Comparison of ENCODE assay signal across 8 cellular contexts in the genomic region with DNA sequence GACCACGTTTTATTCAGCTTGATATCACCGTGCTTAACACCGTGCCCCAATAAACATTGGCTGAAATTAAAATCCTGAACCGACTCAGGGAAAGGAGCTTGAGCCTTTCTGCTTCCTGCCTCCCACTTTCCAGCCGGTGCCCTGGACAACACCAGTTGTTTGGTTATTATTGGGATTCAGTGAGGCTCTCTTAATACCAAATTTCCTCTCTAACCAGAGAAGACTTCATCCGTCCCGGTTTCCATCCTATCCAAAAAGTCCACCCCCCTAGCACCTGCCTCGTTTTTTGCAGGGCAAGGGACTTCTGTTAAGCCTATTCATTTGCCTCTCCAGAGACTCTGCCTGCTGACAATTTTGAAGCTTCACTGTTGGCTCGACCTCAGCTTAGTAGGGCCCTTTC. TPM values are rescaled to one million over a fixed set of nuclear protein-coding genes. Genes with fewer than 3 reads are reported as not detected.
DNase-seq lines count a peak whose midpoint lies in the region; FAIRE-seq and TF ChIP-seq lines count a peak whose summit lies in the region.

No MANE protein-coding gene starts in this region.

- CTCF ChIA-PET in activated naive CD4-positive, alpha-beta T cell treated with anti-CD3 and anti-CD28 coated beads for 36 hours (lab: Charles Lee) = interaction anchor here (0.6 to 3.2 kb wide), 10 partner anchors 9 to 1276 kb away, joined by 3 to 11 read pairs (median 4); no protein-coding TSS in a partner anchor

- no peak for DNase-seq in activated naive CD4-positive, alpha-beta T cell treated with anti-CD3 and anti-CD28 coated beads for 36 hours
- no peak for DNase-seq in activated naive CD4-positive, alpha-beta T cell treated with anti-CD3 and anti-CD28 coated beads, Interleukin-2, amount 50 U/mL, for 16 hours
- DNase-seq in activated T-helper 2 cell treated with anti-CD3 and anti-CD28 coated beads, Interferon-gamma antibody, Interleukin-2, Interleukin-4, amounts not matched to agents 10 μg/mL and 5 μg/mL and 100 μg/mL, durations not matched to agents 14 hours and 24 hours and 36 hours (ENCODE audit: low spot score) = no peak
- peak; percentile 38 for DNase-seq in kidney
- DNase-seq in type B pancreatic cell (ENCODE audit: extremely low spot score, unreplicated experiment) = no peak
- DNase-seq in activated effector memory CD4-positive, alpha-beta T cell treated with Interleukin-2 at 50 U/mL for 16 hours = no peak
- no peak for DNase-seq in NCI-H226
- no peak for DNase-seq in KG1 (lab: John Stamatoyannopoulos, UW)

- H3K4me3 Mint-ChIP-seq in activated naive CD4-positive, alpha-beta T cell treated with anti-CD3 and anti-CD28 coated beads for 36 hours = peak overlapping the region; percentile 42
- peak overlapping the region; percentile 76 for H3K4me3 Mint-ChIP-seq in activated T-helper 2 cell treated with anti-CD3 and anti-CD28 coated beads, Interferon-gamma antibody, Interleukin-2, Interleukin-4, amounts not matched to agents 10 μg/mL and 5 μg/mL and 100 μg/mL, durations not matched to agents 14 hours and 24 hours and 36 hours (ENCODE audit: low read depth)
- H3K4me3 Mint-ChIP-seq in type B pancreatic cell = peak overlapping the region; percentile 86

- TF ChIP-seq CTCF in kidney (IDR thresholded peaks at IDR 0.05; ENCODE audit: borderline replicate concordance, extremely low read depth, insufficient read depth) (no peak), type B pancreatic cell (conservative IDR thresholded peaks at IDR 0.05) (no peak)

- H3K36me3 ChIP-seq in kidney (ENCODE audit: control insufficient read depth in 1 of 2, insufficient read depth in 2 of 2, low read length in 2 of 2) = no peaks in the 10 kb centered on the region

- H3K4me1 Mint-ChIP-seq in activated naive CD4-positive, alpha-beta T cell treated with anti-CD3 and anti-CD28 coated beads for 36 hours (ENCODE audit: low read depth) = peaks cover 14% of the 10 kb centered on the region
- H3K4me1 Mint-ChIP-seq in activated T-helper 2 cell treated with anti-CD3 and anti-CD28 coated beads, Interferon-gamma antibody, Interleukin-2, Interleukin-4, amounts not matched to agents 10 μg/mL and 5 μg/mL and 100 μg/mL, durations not matched to agents 14 hours and 24 hours and 36 hours (ENCODE audit: low read depth) = peaks cover 11% of the 10 kb centered on the region
- H3K4me1 Mint-ChIP-seq in type B pancreatic cell (ENCODE audit: unreplicated experiment) = peaks cover 24% of the 10 kb centered on the region

- no peak overlapping the region for H3K27ac Mint-ChIP-seq in activated naive CD4-positive, alpha-beta T cell treated with anti-CD3 and anti-CD28 coated beads for 36 hours
- H3K27ac Mint-ChIP-seq in activated T-helper 2 cell treated with anti-CD3 and anti-CD28 coated beads, Interferon-gamma antibody, Interleukin-2, Interleukin-4, amounts not matched to agents 10 μg/mL and 5 μg/mL and 100 μg/mL, durations not matched to agents 14 hours and 24 hours and 36 hours = no peak overlapping the region
- H3K27ac Mint-ChIP-seq in type B pancreatic cell = peak overlapping the region; percentile 63

- no peaks in the 10 kb centered on the region for H3K9me3 ChIP-seq in kidney (ENCODE audit: control insufficient read depth in 1 of 2, low read length in 2 of 2)

- H3K9me3 Mint-ChIP-seq in activated naive CD4-positive, alpha-beta T cell treated with anti-CD3 and anti-CD28 coated beads for 36 hours = no peaks in the 10 kb centered on the region
- H3K9me3 Mint-ChIP-seq in activated T-helper 2 cell treated with anti-CD3 and anti-CD28 coated beads, Interferon-gamma antibody, Interleukin-2, Interleukin-4, amounts not matched to agents 10 μg/mL and 5 μg/mL and 100 μg/mL, durations not matched to agents 14 hours and 24 hours and 36 hours = no peaks in the 10 kb centered on the region
- H3K9me3 Mint-ChIP-seq in type B pancreatic cell = no peaks in the 10 kb centered on the region

- no peaks in the 10 kb centered on the region for H3K36me3 Mint-ChIP-seq in activated naive CD4-positive, alpha-beta T cell treated with anti-CD3 and anti-CD28 coated beads for 36 hours (ENCODE audit: low read depth)
- no peaks in the 10 kb centered on the region for H3K36me3 Mint-ChIP-seq in activated T-helper 2 cell treated with anti-CD3 and anti-CD28 coated beads, Interferon-gamma antibody, Interleukin-2, Interleukin-4, amounts not matched to agents 10 μg/mL and 5 μg/mL and 100 μg/mL, durations not matched to agents 14 hours and 24 hours and 36 hours (ENCODE audit: low read depth)
- H3K36me3 Mint-ChIP-seq in type B pancreatic cell = no peaks in the 10 kb centered on the region

- H3K27me3 Mint-ChIP-seq in activated naive CD4-positive, alpha-beta T cell treated with anti-CD3 and anti-CD28 coated beads for 36 hours (ENCODE audit: low read depth) = peaks cover 74% of the 10 kb centered on the region
- H3K27me3 Mint-ChIP-seq in activated T-helper 2 cell treated with anti-CD3 and anti-CD28 coated beads, Interferon-gamma antibody, Interleukin-2, Interleukin-4, amounts not matched to agents 10 μg/mL and 5 μg/mL and 100 μg/mL, durations not matched to agents 14 hours and 24 hours and 36 hours (ENCODE audit: low read depth) = peaks cover 72% of the 10 kb centered on the region
- H3K27me3 Mint-ChIP-seq in type B pancreatic cell = peaks cover 44% of the 10 kb centered on the region

- FAIRE-seq in kidney (lab: Jason Lieb, UNC) = no peak

- H3K9ac ChIP-seq in kidney (ENCODE audit: low read length in 2 of 2) = no peak overlapping the region

- peaks cover 0 to 3% of the 10 kb centered on the region in 2 donors for H3K4me1 ChIP-seq in kidney (ENCODE audit: control insufficient read depth in 1 of 2, insufficient read depth in 1 of 2, low read depth in 1 of 2, low read length in 2 of 2)

- H3K27ac ChIP-seq in kidney (ENCODE audit: low read depth in 2 of 2, low read length in 2 of 2) = no peak overlapping the region

- intact Hi-C loops in activated naive CD4-positive, alpha-beta T cell treated with anti-CD3 and anti-CD28 coated beads for 36 hours (cut with micrococcal nuclease) = loop anchor here (1.0 to 5.0 kb wide), 2 partner anchors 72 to 334 kb away; partner anchors contain the start of gene METTL14
- intact Hi-C loops in activated T-helper 2 cell treated with anti-CD3 and anti-CD28 coated beads, Interferon-gamma antibody, Interleukin-2, Interleukin-4, amounts not matched to agents 10 μg/mL and 5 μg/mL and 100 μg/mL, durations not matched to agents 14 hours and 24 hours and 36 hours (cut with micrococcal nuclease) = loop anchor here (2.0 kb wide), 1 partner anchor 75 kb away; no protein-coding TSS in a partner anchor
- intact Hi-C loops in kidney (cut with DNase I) = no loop called here

- peak overlapping the region; percentile 36 to 53 for H3K4me3 ChIP-seq in kidney (ENCODE audit: low read length in 2 of 2)

RNA-seq across cellular contexts. Expression of gene PRSS12, which starts 0.6 kb away (rescaled TPM):
- total RNA-seq in activated naive CD4-positive, alpha-beta T cell treated with anti-CD3 and anti-CD28 coated beads for 36 hours = not detected
- total RNA-seq in activated T-helper 2 cell treated with anti-CD3 and anti-CD28 coated beads, Interferon-gamma antibody, Interleukin-2, Interleukin-4, amounts not matched to agents 10 μg/mL and 5 μg/mL and 100 μg/mL, durations not matched to agents 14 hours and 24 hours and 36 hours = not detected in 2 replicates
- total RNA-seq in kidney = 1.1 TPM
- polyA plus RNA-seq in kidney (ENCODE audit: insufficient read depth, low read depth, low replicate concordance) = 0.54 TPM
- total RNA-seq in type B pancreatic cell (ENCODE audit: low replicate concordance) = 14.1 and 23.6 TPM in 2 replicates
